In the genomic region with DNA sequence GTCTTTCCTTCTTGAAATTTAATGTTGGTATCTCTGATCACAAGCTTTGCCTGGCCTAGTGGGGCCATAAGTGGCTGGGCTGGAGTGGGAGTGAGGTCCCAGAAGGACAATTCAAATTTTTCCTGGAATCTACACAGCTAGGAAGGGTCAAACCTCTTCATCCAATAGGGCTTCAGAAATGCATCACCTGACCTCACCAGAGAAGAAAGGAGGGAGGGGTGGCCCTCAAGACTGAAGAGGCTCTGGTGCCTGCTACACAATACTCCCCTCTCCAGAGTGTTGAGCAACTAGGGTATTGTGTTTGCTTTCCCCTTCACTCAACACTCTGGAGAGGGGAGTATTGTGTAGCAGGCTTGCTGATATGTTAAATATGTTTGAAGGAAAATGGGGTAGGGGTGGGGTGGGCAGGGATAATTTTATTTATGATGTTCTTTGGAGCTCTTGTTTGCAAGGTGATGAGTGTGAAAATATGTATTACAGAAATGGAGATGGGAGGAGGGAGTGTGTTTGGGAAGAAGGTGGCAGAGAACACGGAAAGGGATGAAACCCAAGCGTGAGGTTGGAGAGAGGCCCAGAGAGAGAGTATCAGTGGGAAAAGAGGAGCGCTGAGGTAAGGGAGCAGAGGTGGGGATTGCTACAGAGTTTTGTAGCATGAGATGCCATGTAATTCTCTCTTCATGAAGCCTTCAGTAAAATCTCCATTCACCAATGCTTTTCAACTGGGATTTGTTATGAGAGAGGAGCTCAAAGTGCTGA, we compare ENCODE assay signal across 1 cellular context.
TF ChIP-seq lines count a peak whose summit lies in the region.

No MANE protein-coding gene starts in this region.

TF ChIP-seq in K562, 482 proteins besides CTCF, POLR2A, EP300 and RAD21 (continued from another document):
- TF ChIP-seq, protein P1, sequence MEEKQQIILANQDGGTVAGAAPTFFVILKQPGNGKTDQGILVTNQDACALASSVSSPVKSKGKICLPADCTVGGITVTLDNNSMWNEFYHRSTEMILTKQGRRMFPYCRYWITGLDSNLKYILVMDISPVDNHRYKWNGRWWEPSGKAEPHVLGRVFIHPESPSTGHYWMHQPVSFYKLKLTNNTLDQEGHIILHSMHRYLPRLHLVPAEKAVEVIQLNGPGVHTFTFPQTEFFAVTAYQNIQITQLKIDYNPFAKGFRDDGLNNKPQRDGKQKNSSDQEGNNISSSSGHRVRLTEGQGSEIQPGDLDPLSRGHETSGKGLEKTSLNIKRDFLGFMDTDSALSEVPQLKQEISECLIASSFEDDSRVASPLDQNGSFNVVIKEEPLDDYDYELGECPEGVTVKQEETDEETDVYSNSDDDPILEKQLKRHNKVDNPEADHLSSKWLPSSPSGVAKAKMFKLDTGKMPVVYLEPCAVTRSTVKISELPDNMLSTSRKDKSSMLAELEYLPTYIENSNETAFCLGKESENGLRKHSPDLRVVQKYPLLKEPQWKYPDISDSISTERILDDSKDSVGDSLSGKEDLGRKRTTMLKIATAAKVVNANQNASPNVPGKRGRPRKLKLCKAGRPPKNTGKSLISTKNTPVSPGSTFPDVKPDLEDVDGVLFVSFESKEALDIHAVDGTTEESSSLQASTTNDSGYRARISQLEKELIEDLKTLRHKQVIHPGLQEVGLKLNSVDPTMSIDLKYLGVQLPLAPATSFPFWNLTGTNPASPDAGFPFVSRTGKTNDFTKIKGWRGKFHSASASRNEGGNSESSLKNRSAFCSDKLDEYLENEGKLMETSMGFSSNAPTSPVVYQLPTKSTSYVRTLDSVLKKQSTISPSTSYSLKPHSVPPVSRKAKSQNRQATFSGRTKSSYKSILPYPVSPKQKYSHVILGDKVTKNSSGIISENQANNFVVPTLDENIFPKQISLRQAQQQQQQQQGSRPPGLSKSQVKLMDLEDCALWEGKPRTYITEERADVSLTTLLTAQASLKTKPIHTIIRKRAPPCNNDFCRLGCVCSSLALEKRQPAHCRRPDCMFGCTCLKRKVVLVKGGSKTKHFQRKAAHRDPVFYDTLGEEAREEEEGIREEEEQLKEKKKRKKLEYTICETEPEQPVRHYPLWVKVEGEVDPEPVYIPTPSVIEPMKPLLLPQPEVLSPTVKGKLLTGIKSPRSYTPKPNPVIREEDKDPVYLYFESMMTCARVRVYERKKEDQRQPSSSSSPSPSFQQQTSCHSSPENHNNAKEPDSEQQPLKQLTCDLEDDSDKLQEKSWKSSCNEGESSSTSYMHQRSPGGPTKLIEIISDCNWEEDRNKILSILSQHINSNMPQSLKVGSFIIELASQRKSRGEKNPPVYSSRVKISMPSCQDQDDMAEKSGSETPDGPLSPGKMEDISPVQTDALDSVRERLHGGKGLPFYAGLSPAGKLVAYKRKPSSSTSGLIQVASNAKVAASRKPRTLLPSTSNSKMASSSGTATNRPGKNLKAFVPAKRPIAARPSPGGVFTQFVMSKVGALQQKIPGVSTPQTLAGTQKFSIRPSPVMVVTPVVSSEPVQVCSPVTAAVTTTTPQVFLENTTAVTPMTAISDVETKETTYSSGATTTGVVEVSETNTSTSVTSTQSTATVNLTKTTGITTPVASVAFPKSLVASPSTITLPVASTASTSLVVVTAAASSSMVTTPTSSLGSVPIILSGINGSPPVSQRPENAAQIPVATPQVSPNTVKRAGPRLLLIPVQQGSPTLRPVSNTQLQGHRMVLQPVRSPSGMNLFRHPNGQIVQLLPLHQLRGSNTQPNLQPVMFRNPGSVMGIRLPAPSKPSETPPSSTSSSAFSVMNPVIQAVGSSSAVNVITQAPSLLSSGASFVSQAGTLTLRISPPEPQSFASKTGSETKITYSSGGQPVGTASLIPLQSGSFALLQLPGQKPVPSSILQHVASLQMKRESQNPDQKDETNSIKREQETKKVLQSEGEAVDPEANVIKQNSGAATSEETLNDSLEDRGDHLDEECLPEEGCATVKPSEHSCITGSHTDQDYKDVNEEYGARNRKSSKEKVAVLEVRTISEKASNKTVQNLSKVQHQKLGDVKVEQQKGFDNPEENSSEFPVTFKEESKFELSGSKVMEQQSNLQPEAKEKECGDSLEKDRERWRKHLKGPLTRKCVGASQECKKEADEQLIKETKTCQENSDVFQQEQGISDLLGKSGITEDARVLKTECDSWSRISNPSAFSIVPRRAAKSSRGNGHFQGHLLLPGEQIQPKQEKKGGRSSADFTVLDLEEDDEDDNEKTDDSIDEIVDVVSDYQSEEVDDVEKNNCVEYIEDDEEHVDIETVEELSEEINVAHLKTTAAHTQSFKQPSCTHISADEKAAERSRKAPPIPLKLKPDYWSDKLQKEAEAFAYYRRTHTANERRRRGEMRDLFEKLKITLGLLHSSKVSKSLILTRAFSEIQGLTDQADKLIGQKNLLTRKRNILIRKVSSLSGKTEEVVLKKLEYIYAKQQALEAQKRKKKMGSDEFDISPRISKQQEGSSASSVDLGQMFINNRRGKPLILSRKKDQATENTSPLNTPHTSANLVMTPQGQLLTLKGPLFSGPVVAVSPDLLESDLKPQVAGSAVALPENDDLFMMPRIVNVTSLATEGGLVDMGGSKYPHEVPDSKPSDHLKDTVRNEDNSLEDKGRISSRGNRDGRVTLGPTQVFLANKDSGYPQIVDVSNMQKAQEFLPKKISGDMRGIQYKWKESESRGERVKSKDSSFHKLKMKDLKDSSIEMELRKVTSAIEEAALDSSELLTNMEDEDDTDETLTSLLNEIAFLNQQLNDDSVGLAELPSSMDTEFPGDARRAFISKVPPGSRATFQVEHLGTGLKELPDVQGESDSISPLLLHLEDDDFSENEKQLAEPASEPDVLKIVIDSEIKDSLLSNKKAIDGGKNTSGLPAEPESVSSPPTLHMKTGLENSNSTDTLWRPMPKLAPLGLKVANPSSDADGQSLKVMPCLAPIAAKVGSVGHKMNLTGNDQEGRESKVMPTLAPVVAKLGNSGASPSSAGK (IDR thresholded peaks at IDR 0.05) = 0 out of 2 replicates have a peak, but pooled peaks have one; percentile 11
- no peak for TF ChIP-seq ESRRB (CRISPR knock-in tag; IDR thresholded peaks at IDR 0.05; ENCODE audit: borderline replicate concordance)
- TF ChIP-seq POLR3G (IDR thresholded peaks at IDR 0.05; ENCODE audit: extremely low read depth, insufficient read length, insufficient replicate concordance) = no peak
- TF ChIP-seq SMAD1 (IDR thresholded peaks at IDR 0.05; ENCODE audit: low read depth, low read length, partially characterized antibody) = no peak
- TF ChIP-seq CEBPB (tag; IDR thresholded peaks at IDR 0.05) = peak; percentile 36; the same call in 1 of the 2 replicates
- TF ChIP-seq, protein P2, sequence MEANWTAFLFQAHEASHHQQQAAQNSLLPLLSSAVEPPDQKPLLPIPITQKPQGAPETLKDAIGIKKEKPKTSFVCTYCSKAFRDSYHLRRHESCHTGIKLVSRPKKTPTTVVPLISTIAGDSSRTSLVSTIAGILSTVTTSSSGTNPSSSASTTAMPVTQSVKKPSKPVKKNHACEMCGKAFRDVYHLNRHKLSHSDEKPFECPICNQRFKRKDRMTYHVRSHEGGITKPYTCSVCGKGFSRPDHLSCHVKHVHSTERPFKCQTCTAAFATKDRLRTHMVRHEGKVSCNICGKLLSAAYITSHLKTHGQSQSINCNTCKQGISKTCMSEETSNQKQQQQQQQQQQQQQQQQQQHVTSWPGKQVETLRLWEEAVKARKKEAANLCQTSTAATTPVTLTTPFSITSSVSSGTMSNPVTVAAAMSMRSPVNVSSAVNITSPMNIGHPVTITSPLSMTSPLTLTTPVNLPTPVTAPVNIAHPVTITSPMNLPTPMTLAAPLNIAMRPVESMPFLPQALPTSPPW (CRISPR knock-in tag; IDR thresholded peaks at IDR 0.05) = peak; percentile 43; the same call in 1 of the 2 replicates
- TF ChIP-seq, protein P3, sequence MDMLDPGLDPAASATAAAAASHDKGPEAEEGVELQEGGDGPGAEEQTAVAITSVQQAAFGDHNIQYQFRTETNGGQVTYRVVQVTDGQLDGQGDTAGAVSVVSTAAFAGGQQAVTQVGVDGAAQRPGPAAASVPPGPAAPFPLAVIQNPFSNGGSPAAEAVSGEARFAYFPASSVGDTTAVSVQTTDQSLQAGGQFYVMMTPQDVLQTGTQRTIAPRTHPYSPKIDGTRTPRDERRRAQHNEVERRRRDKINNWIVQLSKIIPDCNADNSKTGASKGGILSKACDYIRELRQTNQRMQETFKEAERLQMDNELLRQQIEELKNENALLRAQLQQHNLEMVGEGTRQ (CRISPR knock-in tag; IDR thresholded peaks at IDR 0.05) = peak; percentile 93
- TF ChIP-seq NFYB (IDR thresholded peaks at IDR 0.05; ENCODE audit: extremely low read depth, insufficient read length) = peak; percentile 11
- TF ChIP-seq SREBF1 (IDR thresholded peaks at IDR 0.05; ENCODE audit: borderline replicate concordance, low read depth, low read length) = 0 out of 2 replicates have a peak, but pooled peaks have one; percentile 44
